Comparison of ENCODE assay signal across 1 cellular context in the genomic region with DNA sequence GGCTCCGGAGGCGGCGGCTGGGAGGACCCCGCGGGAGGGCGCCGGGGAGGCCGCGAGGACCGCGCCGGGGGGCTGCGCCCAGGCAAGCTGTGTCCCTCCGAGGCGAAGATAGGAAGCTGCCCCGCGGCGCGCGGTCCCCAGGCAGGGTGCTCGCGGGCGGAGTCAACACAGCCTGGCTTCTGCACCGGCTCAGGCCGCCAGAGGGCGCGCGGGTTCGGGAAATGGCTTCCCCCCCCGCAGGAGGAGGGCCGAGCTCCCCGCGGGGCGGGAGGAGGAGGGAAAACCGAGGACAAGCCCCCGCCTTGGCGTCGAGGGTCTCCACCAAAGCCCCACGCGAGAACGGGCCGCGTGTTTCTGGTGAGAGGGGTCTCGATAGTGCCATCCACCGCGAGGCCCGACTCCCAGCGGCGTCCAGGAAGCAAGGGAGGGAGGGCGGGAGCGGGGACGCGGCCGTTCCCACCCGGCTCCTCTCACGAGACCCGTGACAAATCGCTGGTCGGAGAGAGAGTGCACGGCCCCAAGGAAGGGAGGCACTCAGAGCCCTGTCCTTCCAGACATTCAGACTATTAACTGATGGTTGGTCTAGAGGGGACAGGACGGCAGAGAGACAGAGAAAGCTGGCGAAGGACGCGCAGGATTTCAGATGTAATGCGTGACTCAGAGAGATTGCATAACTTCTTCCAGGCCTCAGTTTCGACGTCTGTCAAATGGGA.
A peak's percentile ranks its signal among the peaks of the same experiment; 100 is the strongest.
TF ChIP-seq lines count a peak whose summit lies in the region.

No MANE protein-coding gene starts in this region.

TF ChIP-seq in HepG2, 621 proteins besides CTCF, POLR2A, EP300 and RAD21 (continued from another document and continues in another):
- TF ChIP-seq, protein P1, sequence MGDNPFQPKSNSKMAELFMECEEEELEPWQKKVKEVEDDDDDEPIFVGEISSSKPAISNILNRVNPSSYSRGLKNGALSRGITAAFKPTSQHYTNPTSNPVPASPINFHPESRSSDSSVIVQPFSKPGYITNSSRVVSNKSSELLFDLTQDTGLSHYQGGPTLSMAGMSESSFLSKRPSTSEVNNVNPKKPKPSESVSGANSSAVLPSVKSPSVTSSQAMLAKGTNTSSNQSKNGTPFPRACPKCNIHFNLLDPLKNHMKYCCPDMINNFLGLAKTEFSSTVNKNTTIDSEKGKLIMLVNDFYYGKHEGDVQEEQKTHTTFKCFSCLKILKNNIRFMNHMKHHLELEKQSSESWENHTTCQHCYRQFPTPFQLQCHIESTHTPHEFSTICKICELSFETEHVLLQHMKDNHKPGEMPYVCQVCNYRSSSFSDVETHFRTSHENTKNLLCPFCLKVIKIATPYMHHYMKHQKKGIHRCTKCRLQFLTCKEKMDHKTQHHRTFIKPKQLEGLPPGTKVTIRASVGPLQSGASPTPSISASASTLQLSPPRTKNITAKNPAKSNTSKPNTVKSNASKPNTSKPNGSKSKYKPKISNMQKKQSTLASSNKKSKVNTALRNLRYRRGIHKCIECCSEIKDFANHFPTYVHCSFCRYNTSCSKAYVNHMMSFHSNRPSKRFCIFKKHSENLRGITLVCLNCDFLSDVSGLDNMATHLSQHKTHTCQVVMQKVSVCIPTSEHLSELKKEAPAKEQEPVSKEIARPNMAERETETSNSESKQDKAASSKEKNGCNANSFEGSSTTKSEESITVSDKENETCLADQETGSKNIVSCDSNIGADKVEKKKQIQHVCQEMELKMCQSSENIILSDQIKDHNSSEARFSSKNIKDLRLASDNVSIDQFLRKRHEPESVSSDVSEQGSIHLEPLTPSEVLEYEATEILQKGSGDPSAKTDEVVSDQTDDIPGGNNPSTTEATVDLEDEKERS (CRISPR knock-in tag; IDR thresholded peaks at IDR 0.05) = peak; percentile 50; the same call in 1 of the 2 replicates
- TF ChIP-seq TEAD2 (CRISPR knock-in tag; IDR thresholded peaks at IDR 0.05) (no peak), FOXC1 (CRISPR knock-in tag; IDR thresholded peaks at IDR 0.05; ENCODE audit: borderline replicate concordance) (no peak), E2F2 (CRISPR knock-in tag; IDR thresholded peaks at IDR 0.05; ENCODE audit: borderline replicate concordance) (no peak), ZNF607 (CRISPR knock-in tag; IDR thresholded peaks at IDR 0.05; ENCODE audit: borderline replicate concordance) (peak; percentile 59), ISL2 (CRISPR knock-in tag; IDR thresholded peaks at IDR 0.05) (peak; percentile 63), BHLHE40 (IDR thresholded peaks at IDR 0.05; ENCODE audit: low read length) (peak; percentile 4), ZNF44 (CRISPR knock-in tag; IDR thresholded peaks at IDR 0.05) (no peak), CREB1 (IDR thresholded peaks at IDR 0.05) (no peak), CREB1 (CRISPR knock-in tag; IDR thresholded peaks at IDR 0.05) (no peak), ZSCAN22 (CRISPR knock-in tag; IDR thresholded peaks at IDR 0.05) (no peak), ZNF567 (CRISPR knock-in tag; IDR thresholded peaks at IDR 0.05; ENCODE audit: borderline replicate concordance) (no peak), ZNF180 (CRISPR knock-in tag; IDR thresholded peaks at IDR 0.05; ENCODE audit: borderline replicate concordance, low read depth) (no peak), ZNF558 (CRISPR knock-in tag; IDR thresholded peaks at IDR 0.05; ENCODE audit: borderline replicate concordance) (peak; percentile 91; the same call in 1 of the 2 replicates), ZNF841 (CRISPR knock-in tag; IDR thresholded peaks at IDR 0.05; ENCODE audit: borderline replicate concordance) (no peak), ZNF251 (CRISPR knock-in tag; IDR thresholded peaks at IDR 0.05) (no peak), ZNF234 (CRISPR knock-in tag; conservative IDR thresholded peaks at IDR 0.05) (0 out of 2 replicates have a peak, but pooled peaks have one; percentile 11), SRY (CRISPR knock-in tag; IDR thresholded peaks at IDR 0.05) (no peak; the same call in 1 of the 2 replicates), HCFC1 (IDR thresholded peaks at IDR 0.05; ENCODE audit: low read depth, low read length) (no peak), FOXP4 (CRISPR knock-in tag; IDR thresholded peaks at IDR 0.05) (peak; percentile 71; the same call in 1 of the 2 replicates), ZNF326 (CRISPR knock-in tag; IDR thresholded peaks at IDR 0.05; ENCODE audit: borderline replicate concordance) (no peak), ZNF282 (IDR thresholded peaks at IDR 0.05; ENCODE audit: partially characterized antibody) (no peak), ZNF383 (CRISPR knock-in tag; IDR thresholded peaks at IDR 0.05; ENCODE audit: borderline replicate concordance) (no peak), GABPA (IDR thresholded peaks at IDR 0.05; ENCODE audit: low read depth, low read length) (no peak), GABPA (CRISPR knock-in tag; IDR thresholded peaks at IDR 0.05; ENCODE audit: low read depth) (no peak), RXRB (CRISPR knock-in tag; IDR thresholded peaks at IDR 0.05; ENCODE audit: borderline replicate concordance) (peak; percentile 57; the same call in 1 of the 2 replicates), HDAC6 (IDR thresholded peaks at IDR 0.05; ENCODE audit: low read depth, low read length) (no peak), FOXK1 (CRISPR knock-in tag; IDR thresholded peaks at IDR 0.05; ENCODE audit: borderline replicate concordance, low read depth) (peak; percentile 24; the same call in 1 of the 2 replicates), MTA3 (CRISPR knock-in tag; IDR thresholded peaks at IDR 0.05) (no peak), FOXA3 (CRISPR knock-in tag; IDR thresholded peaks at IDR 0.05) (peak; percentile 62; the same call in 1 of the 2 replicates), TMF1 (CRISPR knock-in tag; IDR thresholded peaks at IDR 0.05; ENCODE audit: low read depth) (peak; percentile 63; the same call in 1 of the 2 replicates), CCDC6 (CRISPR knock-in tag; IDR thresholded peaks at IDR 0.05) (peak; percentile 83; the same call in 1 of the 2 replicates), HNRNPLL (IDR thresholded peaks at IDR 0.05; ENCODE audit: low read depth, low read length, poor library complexity, severe bottlenecking) (peak; percentile 57), NR3C1 (CRISPR knock-in tag; IDR thresholded peaks at IDR 0.05) (no peak), GABPB1 (CRISPR knock-in tag; IDR thresholded peaks at IDR 0.05) (peak; percentile 80), PRMT3 (CRISPR knock-in tag; IDR thresholded peaks at IDR 0.05; ENCODE audit: borderline replicate concordance, low read depth) (no peak; the same call in 1 of the 2 replicates), IRF1 (CRISPR knock-in tag; IDR thresholded peaks at IDR 0.05; ENCODE audit: low read depth) (0 out of 2 replicates have a peak, but pooled peaks have one; percentile 29), GATAD1 (CRISPR knock-in tag; IDR thresholded peaks at IDR 0.05) (peak; percentile 65; the same call in 1 of the 2 replicates), ZSCAN31 (CRISPR knock-in tag; IDR thresholded peaks at IDR 0.05; ENCODE audit: low read depth) (peak; percentile 78)
- TF ChIP-seq, protein P2, sequence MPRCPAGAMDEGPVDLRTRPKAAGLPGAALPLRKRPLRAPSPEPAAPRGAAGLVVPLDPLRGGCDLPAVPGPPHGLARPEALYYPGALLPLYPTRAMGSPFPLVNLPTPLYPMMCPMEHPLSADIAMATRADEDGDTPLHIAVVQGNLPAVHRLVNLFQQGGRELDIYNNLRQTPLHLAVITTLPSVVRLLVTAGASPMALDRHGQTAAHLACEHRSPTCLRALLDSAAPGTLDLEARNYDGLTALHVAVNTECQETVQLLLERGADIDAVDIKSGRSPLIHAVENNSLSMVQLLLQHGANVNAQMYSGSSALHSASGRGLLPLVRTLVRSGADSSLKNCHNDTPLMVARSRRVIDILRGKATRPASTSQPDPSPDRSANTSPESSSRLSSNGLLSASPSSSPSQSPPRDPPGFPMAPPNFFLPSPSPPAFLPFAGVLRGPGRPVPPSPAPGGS (CRISPR knock-in tag; IDR thresholded peaks at IDR 0.05) = peak; percentile 72; the same call in 1 of the 2 replicates
- TF ChIP-seq, protein P3, sequence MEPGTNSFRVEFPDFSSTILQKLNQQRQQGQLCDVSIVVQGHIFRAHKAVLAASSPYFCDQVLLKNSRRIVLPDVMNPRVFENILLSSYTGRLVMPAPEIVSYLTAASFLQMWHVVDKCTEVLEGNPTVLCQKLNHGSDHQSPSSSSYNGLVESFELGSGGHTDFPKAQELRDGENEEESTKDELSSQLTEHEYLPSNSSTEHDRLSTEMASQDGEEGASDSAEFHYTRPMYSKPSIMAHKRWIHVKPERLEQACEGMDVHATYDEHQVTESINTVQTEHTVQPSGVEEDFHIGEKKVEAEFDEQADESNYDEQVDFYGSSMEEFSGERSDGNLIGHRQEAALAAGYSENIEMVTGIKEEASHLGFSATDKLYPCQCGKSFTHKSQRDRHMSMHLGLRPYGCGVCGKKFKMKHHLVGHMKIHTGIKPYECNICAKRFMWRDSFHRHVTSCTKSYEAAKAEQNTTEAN (CRISPR knock-in tag; conservative IDR thresholded peaks at IDR 0.05) = peak; percentile 62; the same call in 1 of the 2 replicates
- TF ChIP-seq, protein P4, sequence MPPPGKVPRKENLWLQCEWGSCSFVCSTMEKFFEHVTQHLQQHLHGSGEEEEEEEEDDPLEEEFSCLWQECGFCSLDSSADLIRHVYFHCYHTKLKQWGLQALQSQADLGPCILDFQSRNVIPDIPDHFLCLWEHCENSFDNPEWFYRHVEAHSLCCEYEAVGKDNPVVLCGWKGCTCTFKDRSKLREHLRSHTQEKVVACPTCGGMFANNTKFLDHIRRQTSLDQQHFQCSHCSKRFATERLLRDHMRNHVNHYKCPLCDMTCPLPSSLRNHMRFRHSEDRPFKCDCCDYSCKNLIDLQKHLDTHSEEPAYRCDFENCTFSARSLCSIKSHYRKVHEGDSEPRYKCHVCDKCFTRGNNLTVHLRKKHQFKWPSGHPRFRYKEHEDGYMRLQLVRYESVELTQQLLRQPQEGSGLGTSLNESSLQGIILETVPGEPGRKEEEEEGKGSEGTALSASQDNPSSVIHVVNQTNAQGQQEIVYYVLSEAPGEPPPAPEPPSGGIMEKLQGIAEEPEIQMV (CRISPR knock-in tag; IDR thresholded peaks at IDR 0.05; ENCODE audit: low read depth) = peak; percentile 61; the same call in 1 of the 2 replicates
- TF ChIP-seq, protein P5, sequence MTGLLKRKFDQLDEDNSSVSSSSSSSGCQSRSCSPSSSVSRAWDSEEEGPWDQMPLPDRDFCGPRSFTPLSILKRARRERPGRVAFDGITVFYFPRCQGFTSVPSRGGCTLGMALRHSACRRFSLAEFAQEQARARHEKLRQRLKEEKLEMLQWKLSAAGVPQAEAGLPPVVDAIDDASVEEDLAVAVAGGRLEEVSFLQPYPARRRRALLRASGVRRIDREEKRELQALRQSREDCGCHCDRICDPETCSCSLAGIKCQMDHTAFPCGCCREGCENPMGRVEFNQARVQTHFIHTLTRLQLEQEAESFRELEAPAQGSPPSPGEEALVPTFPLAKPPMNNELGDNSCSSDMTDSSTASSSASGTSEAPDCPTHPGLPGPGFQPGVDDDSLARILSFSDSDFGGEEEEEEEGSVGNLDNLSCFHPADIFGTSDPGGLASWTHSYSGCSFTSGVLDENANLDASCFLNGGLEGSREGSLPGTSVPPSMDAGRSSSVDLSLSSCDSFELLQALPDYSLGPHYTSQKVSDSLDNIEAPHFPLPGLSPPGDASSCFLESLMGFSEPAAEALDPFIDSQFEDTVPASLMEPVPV (CRISPR knock-in tag; IDR thresholded peaks at IDR 0.05) = peak; percentile 43; the same call in 1 of the 2 replicates
- TF ChIP-seq, protein P6, sequence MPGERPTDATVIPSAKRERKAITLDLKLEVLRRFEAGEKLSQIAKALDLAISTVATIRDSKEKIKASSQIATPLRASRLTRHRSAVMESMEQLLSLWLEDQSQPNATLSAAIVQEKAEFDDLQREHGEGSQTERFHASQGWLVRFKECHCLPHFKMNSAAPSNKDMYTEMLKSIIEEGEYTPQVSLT (CRISPR knock-in tag; IDR thresholded peaks at IDR 0.05; ENCODE audit: borderline replicate concordance, low read depth) = no peak
- TF ChIP-seq, protein P7, sequence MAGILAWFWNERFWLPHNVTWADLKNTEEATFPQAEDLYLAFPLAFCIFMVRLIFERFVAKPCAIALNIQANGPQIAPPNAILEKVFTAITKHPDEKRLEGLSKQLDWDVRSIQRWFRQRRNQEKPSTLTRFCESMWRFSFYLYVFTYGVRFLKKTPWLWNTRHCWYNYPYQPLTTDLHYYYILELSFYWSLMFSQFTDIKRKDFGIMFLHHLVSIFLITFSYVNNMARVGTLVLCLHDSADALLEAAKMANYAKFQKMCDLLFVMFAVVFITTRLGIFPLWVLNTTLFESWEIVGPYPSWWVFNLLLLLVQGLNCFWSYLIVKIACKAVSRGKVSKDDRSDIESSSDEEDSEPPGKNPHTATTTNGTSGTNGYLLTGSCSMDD (CRISPR knock-in tag; IDR thresholded peaks at IDR 0.05) = no peak
